In the genomic region with DNA sequence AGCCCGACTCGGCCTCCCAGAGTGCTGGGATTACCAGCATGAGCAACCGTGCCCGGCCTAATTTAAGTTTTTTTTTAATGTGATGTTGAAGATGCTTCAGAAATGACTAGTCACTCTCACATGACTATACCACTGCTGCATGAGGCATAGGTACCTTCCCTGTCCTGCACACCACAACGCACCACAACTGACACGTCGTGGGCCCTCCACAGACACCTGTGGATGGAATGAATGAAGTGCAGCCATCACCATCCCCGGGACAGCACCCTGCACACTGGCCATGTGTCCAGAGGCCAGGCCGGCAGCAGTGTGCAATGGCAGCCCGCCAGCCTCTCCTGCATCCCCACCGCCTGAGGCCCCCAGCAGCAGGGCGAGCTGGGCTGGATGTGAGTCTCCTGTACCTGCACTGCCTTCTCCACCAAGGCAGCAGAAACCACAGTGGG, we compare ENCODE assay signal across 11 cellular contexts. TPM values are rescaled to one million over a fixed set of nuclear protein-coding genes. Genes with fewer than 3 reads are reported as not detected.
DNase-seq lines count a peak whose midpoint lies in the region; ATAC-seq and TF ChIP-seq lines count a peak whose summit lies in the region.
"Had no signal": no experiment of that assay in that cellular context is flagged by ENCODE, and none has a peak within 500 bp of the region (broad histone marks: within the 10 kb centered on the region; RNA-seq: fewer than 3 reads in every experiment).

No MANE protein-coding gene starts in this region.

- H3K27me3 Mint-ChIP-seq in CD8-positive, alpha-beta T cell (ENCODE audit: low read depth): no peaks in the 10 kb centered on the region
- no peaks in the 10 kb centered on the region for H3K27me3 Mint-ChIP-seq in activated T-cell treated with anti-CD3 and anti-CD28 coated beads, Interleukin-2, amount 50 U/mL, for 4 hours (ENCODE audit: low read depth)
- no peaks in the 10 kb centered on the region for H3K27me3 Mint-ChIP-seq in nephron progenitor cell (ENCODE audit: low read depth, poor library complexity)

- peaks cover 83% of the 10 kb centered on the region for H3K36me3 Mint-ChIP-seq in CD8-positive, alpha-beta T cell
- H3K36me3 Mint-ChIP-seq in activated T-cell treated with anti-CD3 and anti-CD28 coated beads, Interleukin-2, amount 50 U/mL, for 4 hours (ENCODE audit: insufficient read depth): peaks cover 55% of the 10 kb centered on the region
- H3K36me3 Mint-ChIP-seq in nephron progenitor cell (ENCODE audit: low read depth): peaks cover 15% of the 10 kb centered on the region

- peaks cover 20% of the 10 kb centered on the region for H3K36me3 ChIP-seq in CD8-positive, alpha-beta T cell (ENCODE audit: insufficient read depth, low read length)

- peaks cover 49% of the 10 kb centered on the region for H3K4me1 Mint-ChIP-seq in CD8-positive, alpha-beta T cell (ENCODE audit: low read depth)
- peaks cover 63% of the 10 kb centered on the region for H3K4me1 Mint-ChIP-seq in activated T-cell treated with anti-CD3 and anti-CD28 coated beads, Interleukin-2, amount 50 U/mL, for 4 hours (ENCODE audit: low read depth)
- H3K4me1 Mint-ChIP-seq in nephron progenitor cell: peaks cover 9% of the 10 kb centered on the region

- H3K4me1 ChIP-seq in CD8-positive, alpha-beta T cell (ENCODE audit: insufficient read depth, low read length): no peaks in the 10 kb centered on the region

- no peaks in the 10 kb centered on the region for H3K27me3 ChIP-seq in CD8-positive, alpha-beta T cell (ENCODE audit: insufficient read depth, low read length)
- H3K27me3 ChIP-seq: BLaER1 treated with 17β-estradiol and CSF1 and Interleukin-3, amounts not matched to agents 10 nM and 100 nM had no signal

- H3K4me3 ChIP-seq in CD8-positive, alpha-beta T cell (ENCODE audit: low read depth, low read length): no peak overlapping the region
- H3K4me3 ChIP-seq: BLaER1 treated with 17β-estradiol and CSF1 and Interleukin-3, amounts not matched to agents 10 nM and 100 nM had no signal

- no peak for TF ChIP-seq CTCF in CD8-positive, alpha-beta T cell (IDR thresholded peaks at IDR 0.05)
- TF ChIP-seq CTCF in nephron progenitor cell (IDR thresholded peaks at IDR 0.05): no peak

- CTCF ChIA-PET in CD8-positive, alpha-beta T cell (lab: Charles Lee): interaction anchor here (0.6 kb wide), 1 partner anchor 582 kb away, joined by 4 read pairs; no protein-coding TSS in a partner anchor

- no peaks in the 10 kb centered on the region for H3K9me3 Mint-ChIP-seq in CD8-positive, alpha-beta T cell
- no peaks in the 10 kb centered on the region for H3K9me3 Mint-ChIP-seq in activated T-cell treated with anti-CD3 and anti-CD28 coated beads, Interleukin-2, amount 50 U/mL, for 4 hours
- H3K9me3 Mint-ChIP-seq in nephron progenitor cell: no peaks in the 10 kb centered on the region

- H3K4me3 Mint-ChIP-seq in CD8-positive, alpha-beta T cell: no peak overlapping the region
- H3K4me3 Mint-ChIP-seq in activated T-cell treated with anti-CD3 and anti-CD28 coated beads, Interleukin-2, amount 50 U/mL, for 4 hours: no peak overlapping the region
- no peak overlapping the region for H3K4me3 Mint-ChIP-seq in nephron progenitor cell

- no peaks in the 10 kb centered on the region for H3K9me3 ChIP-seq in CD8-positive, alpha-beta T cell (ENCODE audit: low read length)
- H3K9me3 ChIP-seq: BLaER1 treated with 17β-estradiol and CSF1 and Interleukin-3, amounts not matched to agents 10 nM and 100 nM had no signal

- POLR2A ChIA-PET in CD8-positive, alpha-beta T cell (lab: Charles Lee): no interaction called here

- peak in 1 of 7 experiments; percentile 48 for DNase-seq in CD8-positive, alpha-beta T cell
- DNase-seq in activated T-cell treated with anti-CD3 and anti-CD28 coated beads, Interleukin-2, amount 50 U/mL, for 4 hours: no peak
- no peak for DNase-seq in DMS79 treated with DMSO at 0.1 percent for 48 hours (lab: John Stamatoyannopoulos, UW)
- DNase-seq in AG08396 (ENCODE audit: low spot score): no peak
- DNase-seq in DMS53 treated with DMSO at 0.1 percent for 48 hours (lab: John Stamatoyannopoulos, UW; ENCODE audit: unreplicated experiment): no peak
- no peak for DNase-seq in nephron progenitor cell
- DNase-seq: anterior cingulate cortex had no signal

- intact Hi-C loops in CD8-positive, alpha-beta T cell (cut with DNase I, micrococcal nuclease): loop anchor here in 1 of 2 experiments (2.0 kb wide), 1 partner anchor 14 kb away; no protein-coding TSS in a partner anchor

- H3K27ac ChIP-seq in CD8-positive, alpha-beta T cell (ENCODE audit: low read depth, low read length): no peak overlapping the region
- H3K27ac ChIP-seq: BLaER1 treated with 17β-estradiol and CSF1 and Interleukin-3, amounts not matched to agents 10 nM and 100 nM had no signal

- peak; percentile 59 for ATAC-seq in CD8-positive, alpha-beta T cell
- ATAC-seq in GM19397 (IDR thresholded peaks at IDR 0.05; ENCODE audit: unreplicated experiment) (peak; percentile 73), HG03095 (IDR thresholded peaks at IDR 0.05; ENCODE audit: unreplicated experiment) (peak; percentile 63)
- ATAC-seq in activated T-cell treated with anti-CD3 and anti-CD28 coated beads, Interleukin-2, amount 50 U/mL, for 4 hours: peak; percentile 92 to 95
- ATAC-seq: sciatic nerve had no signal

- H3K27ac Mint-ChIP-seq in CD8-positive, alpha-beta T cell: peak overlapping the region; percentile 64
- no peak overlapping the region for H3K27ac Mint-ChIP-seq in nephron progenitor cell

RNA-seq across cellular contexts. Expression of a gene that starts 55.1 kb away (rescaled TPM):
- total RNA-seq in CD8-positive, alpha-beta T cell: 10 to 100 TPM; 38.7 to 38.9 TPM
- 100 to 1,000 TPM in 1 of 3 donors, 10 to 100 TPM in 2; 63.6 to 103 (median 99.2) TPM for total RNA-seq in activated T-cell treated with anti-CD3 and anti-CD28 coated beads, Interleukin-2, amount 50 U/mL, for 4 hours
